ENCODE assay signal across 18 cellular contexts in the genomic region with DNA sequence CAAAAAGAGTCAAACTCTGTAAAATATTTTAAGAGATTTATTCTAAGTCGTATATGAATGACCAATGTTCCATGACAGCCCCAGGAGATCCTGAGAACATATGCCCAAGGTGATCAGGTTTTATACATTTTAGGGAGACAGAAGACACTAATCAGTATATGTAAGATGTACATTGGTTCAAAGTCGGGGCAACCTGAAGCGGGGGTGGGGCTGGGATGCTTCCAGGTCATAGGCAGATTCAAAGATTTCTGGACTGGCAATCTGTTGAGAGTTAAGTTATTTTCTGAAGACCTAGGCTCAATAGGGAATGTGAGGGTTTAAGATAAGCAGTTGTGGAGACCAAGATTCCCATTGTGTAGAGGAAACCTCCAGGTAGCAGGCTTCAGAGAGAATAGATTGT.
"Had no signal": no experiment of that assay in that cellular context is flagged by ENCODE, and none has a peak within 500 bp of the region (broad histone marks: within the 10 kb centered on the region; RNA-seq: fewer than 3 reads in every experiment).

No MANE protein-coding gene starts in this region.

- H3K9me3 ChIP-seq: esophagus muscularis mucosa, gastroesophageal sphincter, heart left ventricle, left lung, lower lobe of right lung had no signal

- DNase-seq: effector CD8-positive, alpha-beta T cell; effector memory CD8-positive, alpha-beta T cell; foreskin keratinocyte; heart left ventricle; hypothalamus; left cardiac atrium; left lung; left ventricle myocardium superior; lower lobe of right lung; mesenchymal stem cell; midbrain; naive thymus-derived CD4-positive, alpha-beta T cell; natural killer cell had no signal

- H3K9me3 Mint-ChIP-seq: dendritic cell treated with granulocyte-macrophage colony-stimulating factor and Interleukin-4, amounts not matched to agents 40 ng/mL and 50 ng/mL, for 4 days; effector memory CD8-positive, alpha-beta T cell; natural killer cell had no signal

- H2AFZ ChIP-seq: hepatocyte had no signal

- H3K4me1 Mint-ChIP-seq: naive thymus-derived CD4-positive, alpha-beta T cell; natural killer cell had no signal

- H3K27ac Mint-ChIP-seq: dendritic cell treated with granulocyte-macrophage colony-stimulating factor and Interleukin-4, amounts not matched to agents 40 ng/mL and 50 ng/mL, for 4 days; effector memory CD8-positive, alpha-beta T cell; naive thymus-derived CD4-positive, alpha-beta T cell; natural killer cell had no signal

- H3K4me2 ChIP-seq: hepatocyte had no signal

- H3K27me3 Mint-ChIP-seq: effector memory CD8-positive, alpha-beta T cell had no signal

- ATAC-seq: effector memory CD8-positive, alpha-beta T cell; foreskin keratinocyte; gastroesophageal sphincter; heart left ventricle; left cardiac atrium; left lung; left ventricle myocardium superior; lower lobe of right lung; naive thymus-derived CD4-positive, alpha-beta T cell; natural killer cell had no signal

- H3K4me3 Mint-ChIP-seq: dendritic cell treated with granulocyte-macrophage colony-stimulating factor and Interleukin-4, amounts not matched to agents 40 ng/mL and 50 ng/mL, for 4 days; effector memory CD8-positive, alpha-beta T cell; naive thymus-derived CD4-positive, alpha-beta T cell; natural killer cell had no signal

- H3K27me3 ChIP-seq: esophagus muscularis mucosa, gastroesophageal sphincter, heart left ventricle, hepatocyte, left lung had no signal

- H3K4me1 ChIP-seq: esophagus muscularis mucosa, foreskin keratinocyte, gastroesophageal sphincter, heart left ventricle, left lung, lower lobe of right lung had no signal

- H3K27ac ChIP-seq: coronary artery, esophagus muscularis mucosa, foreskin keratinocyte, gastroesophageal sphincter, heart left ventricle, hepatocyte, left lung, lower lobe of right lung had no signal

- H3K36me3 Mint-ChIP-seq: naive thymus-derived CD4-positive, alpha-beta T cell; natural killer cell had no signal

- H3K36me3 ChIP-seq: esophagus muscularis mucosa, gastroesophageal sphincter, heart left ventricle, left lung, lower lobe of right lung had no signal

- H3K4me3 ChIP-seq: coronary artery, esophagus muscularis mucosa, gastroesophageal sphincter, heart left ventricle, hepatocyte, left lung, lower lobe of right lung had no signal

- H3K79me2 ChIP-seq: hepatocyte had no signal
